ENCODE assay signal across 22 cellular contexts in genomic region chr10:9238041-9238440, GRCh38.
DNase-seq lines count a peak whose midpoint lies in the region; ATAC-seq, FAIRE-seq and TF ChIP-seq lines count a peak whose summit lies in the region.
"Had no signal": no experiment of that assay in that cellular context is flagged by ENCODE, and none has a peak within 500 bp of the region (broad histone marks: within the 10 kb centered on the region; RNA-seq: fewer than 3 reads in every experiment).

No MANE protein-coding gene starts in this region.

- 17% methylated on average over 4 of the region's 4 CpGs for WGBS in SK-N-SH (ENCODE audit: low lambda C conversion rate)
- 30 to 42% methylated on average over 4 of the region's 4 CpGs for WGBS in thyroid gland, 2 donors

- H3K79me2 ChIP-seq in SK-N-SH (ENCODE audit: insufficient read depth) = no peaks in the 10 kb centered on the region; the same call in 1 of the 2 replicates

- H3F3A ChIP-seq in SK-N-SH (replicated peaks; ENCODE audit: insufficient read depth) = peaks cover 18% of the 10 kb centered on the region

- DNase-seq in EH (ENCODE audit: low read depth) (peak; percentile 7), SK-N-SH (no peak), kidney (no peak), thyroid gland (peak; percentile 40 to 43), GM13977 (ENCODE audit: low spot score) (no peak)
- no peak for DNase-seq in activated CD4-positive, alpha-beta T cell treated with anti-CD3 and anti-CD28 coated beads, Interleukin-2, amount 50 U/mL, for 48 hours
- DNase-seq: BE2C, DMS79, H9, HFFc6, KBM-7, NCI-H1105, NCI-H146, NCI-H2029, NCI-H226, NCI-H510A treated with DMSO at 0.1 percent for 48 hours, NCI-H748 treated with DMSO at 0.1 percent for 48 hours, SIG-M5 had no signal

- H3K27me3 ChIP-seq in SK-N-SH (ENCODE audit: insufficient read depth) = no peaks in the 10 kb centered on the region
- no peaks in the 10 kb centered on the region for H3K27me3 ChIP-seq in thyroid gland
- H3K27me3 ChIP-seq: BE2C had no signal

- no peak for TF ChIP-seq CTCF in SK-N-SH (IDR thresholded peaks at IDR 0.05)
- no peak for TF ChIP-seq CTCF in kidney (IDR thresholded peaks at IDR 0.05; ENCODE audit: borderline replicate concordance, extremely low read depth, insufficient read depth)
- TF ChIP-seq CTCF in thyroid gland (IDR thresholded peaks at IDR 0.05) = no peak
- no peak for TF ChIP-seq CTCF in GM13977 (IDR thresholded peaks at IDR 0.05; ENCODE audit: extremely low read depth, insufficient read depth, missing control alignments)

- H3K9me3 ChIP-seq in SK-N-SH = no peaks in the 10 kb centered on the region
- no peaks in the 10 kb centered on the region for H3K9me3 ChIP-seq in kidney (ENCODE audit: control insufficient read depth in 1 of 2, low read length in 2 of 2)
- H3K9me3 ChIP-seq in thyroid gland = no peaks in the 10 kb centered on the region
- H3K9me3 ChIP-seq: A549, BE2C had no signal

- FAIRE-seq in kidney (lab: Jason Lieb, UNC) = no peak
- FAIRE-seq: GM12878 had no signal

- no peak for TF ChIP-seq POLR2A in thyroid gland (IDR thresholded peaks at IDR 0.05)

- peak overlapping the region; percentile 51; the same call in 1 of the 2 replicates for H3K9ac ChIP-seq in SK-N-SH
- peak overlapping the region in 1 of 2 donors; percentile 44 for H3K9ac ChIP-seq in kidney (ENCODE audit: low read length in 2 of 2)

- H3K9me2 ChIP-seq in SK-N-SH = no peaks in the 10 kb centered on the region

- TF ChIP-seq EP300 in SK-N-SH (IDR thresholded peaks at IDR 0.05; ENCODE audit: borderline replicate concordance in 1 of 2, low read depth in 1 of 2, low read length in 1 of 2) = no peak

- H3K4me2 ChIP-seq in SK-N-SH = peak overlapping the region; percentile 64
- H3K4me2 ChIP-seq: A549 had no signal

- intact Hi-C loops in kidney (cut with DNase I) = no loop called here
- intact Hi-C loops in thyroid gland (cut with DNase I) = no loop called here

- ATAC-seq in GM21529 (IDR thresholded peaks at IDR 0.05; ENCODE audit: unreplicated experiment) = no peak
- ATAC-seq in GM19467 (IDR thresholded peaks at IDR 0.05; ENCODE audit: unreplicated experiment) = no peak
- ATAC-seq: A549, GM12878 had no signal

- H3K4me1 ChIP-seq in SK-N-SH (ENCODE audit: control insufficient read depth in 1 of 2, insufficient read depth in 2 of 2, low read depth in 1 of 2, low read length in 1 of 2) (peaks cover 12 to 45% of the 10 kb centered on the region in 2 experiments; a peak in 3 of 4 replicates), kidney (ENCODE audit: control insufficient read depth in 1 of 2, insufficient read depth in 1 of 2, low read depth in 1 of 2, low read length in 2 of 2) (peaks cover 0 to 3% of the 10 kb centered on the region in 2 donors), thyroid gland (peaks cover 10% of the 10 kb centered on the region in 2 donors)
- H3K4me1 ChIP-seq: A549 had no signal

- H2AFZ ChIP-seq in SK-N-SH (ENCODE audit: low read depth) = peak overlapping the region; percentile 81

- H3K36me3 ChIP-seq in SK-N-SH (replicated peaks in 1 of 2; ENCODE audit: control insufficient read depth in 1 of 2, insufficient read depth in 2 of 2, low read length in 1 of 2) (no peaks in the 10 kb centered on the region), kidney (ENCODE audit: control insufficient read depth in 1 of 2, insufficient read depth in 2 of 2, low read length in 2 of 2) (no peaks in the 10 kb centered on the region), thyroid gland (no peaks in the 10 kb centered on the region)
- H3K36me3 ChIP-seq: BE2C had no signal

- H4K20me1 ChIP-seq in SK-N-SH (ENCODE audit: insufficient read depth) = no peaks in the 10 kb centered on the region

- no peak for TF ChIP-seq RAD21 in SK-N-SH (IDR thresholded peaks at IDR 0.05; ENCODE audit: low read length)

- in situ Hi-C loops in GM13977 (cut with MboI; ENCODE audit: low pct_unique_long_range_greater_than_20kb, low sequenced_read_pairs, unreplicated experiment) = no loop called here

- CTCF ChIA-PET in SK-N-SH (lab: Yijun Ruan, JAX) = interaction anchor here (0.7 to 3.0 kb wide), 11 partner anchors 15 to 1712 kb away, joined by 3 to 15 read pairs (median 4); no protein-coding TSS in a partner anchor

- H3K27ac ChIP-seq in SK-N-SH (ENCODE audit: low read depth in 2 of 2, low read length in 1 of 2) = peak overlapping the region; percentile 83 to 100
- peak overlapping the region; percentile 17 to 34 for H3K27ac ChIP-seq in kidney (ENCODE audit: low read depth in 2 of 2, low read length in 2 of 2)
- peak overlapping the region; percentile 40 to 74 (median 65) for H3K27ac ChIP-seq in thyroid gland
- H3K27ac ChIP-seq: A549 had no signal

- POLR2A ChIA-PET in SK-N-SH (lab: Yijun Ruan, JAX) = interaction anchor here (1.0 kb wide), 1 partner anchor 1177 kb away, joined by 5 read pairs; no protein-coding TSS in a partner anchor

- H3K4me3 ChIP-seq in SK-N-SH (ENCODE audit: low read depth in 2 of 2, low read length in 1 of 2) (0 out of 4 replicates have a peak overlapping the region, but pooled peaks of 1 of the 2 experiments have one; percentile 10), kidney (ENCODE audit: low read length in 2 of 2) (no peak overlapping the region), thyroid gland (replicated peaks in 1 of 3) (no peak overlapping the region)
- H3K4me3 ChIP-seq: A549, GM12878 had no signal

TF ChIP-seq in SK-N-SH, 30 proteins besides CTCF, POLR2A, EP300 and RAD21:
- TF ChIP-seq CHD2 (IDR thresholded peaks at IDR 0.05; ENCODE audit: low read length, partially characterized antibody) = no peak
- TF ChIP-seq NFIC (IDR thresholded peaks at IDR 0.05; ENCODE audit: borderline replicate concordance) = peak; percentile 8; the same call in 1 of the 2 replicates

Comparison
In these comparisons a context has a peak if more than half of its experiments do, and no peak if none do; other contexts are left out.
1. DNase-seq: peak in EH (single experiment) and thyroid gland (2 of 2); none in SK-N-SH (single experiment), kidney (single experiment), activated CD4-positive, alpha-beta T cell treated with anti-CD3 and anti-CD28 coated beads, Interleukin-2, amount 50 U/mL, for 48 hours (0 of 2) and GM13977 (single experiment).
2. H3K27ac ChIP-seq: peak in every context shown above with its lines; median percentile 92 in SK-N-SH; 65 in thyroid gland; 26 in kidney.